Comparison of ENCODE assay signal across 2 cellular contexts in the genomic region with DNA sequence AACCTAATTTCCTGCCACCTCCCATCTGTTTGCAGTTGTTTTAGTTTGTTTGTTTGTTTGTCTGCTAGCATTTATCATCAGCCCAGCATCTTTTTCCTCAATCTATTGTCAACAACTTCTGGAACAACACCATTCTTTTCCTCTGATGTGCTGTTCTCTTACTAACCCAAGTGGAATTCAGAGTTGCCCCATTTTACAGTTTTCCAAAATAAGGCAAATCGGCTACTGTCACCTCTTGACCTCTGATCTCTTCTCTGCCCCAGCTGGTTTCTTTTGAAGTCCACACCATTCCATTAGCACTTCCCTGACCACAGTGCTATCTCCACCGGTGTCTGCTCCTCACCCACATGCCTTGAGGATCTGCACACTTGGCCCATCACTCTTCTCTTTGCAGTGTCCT.
TF ChIP-seq lines count a peak whose summit lies in the region.

No MANE protein-coding gene starts in this region.

TF ChIP-seq in H1, 55 proteins besides CTCF, POLR2A, EP300 and RAD21:
- TF ChIP-seq, protein P1, sequence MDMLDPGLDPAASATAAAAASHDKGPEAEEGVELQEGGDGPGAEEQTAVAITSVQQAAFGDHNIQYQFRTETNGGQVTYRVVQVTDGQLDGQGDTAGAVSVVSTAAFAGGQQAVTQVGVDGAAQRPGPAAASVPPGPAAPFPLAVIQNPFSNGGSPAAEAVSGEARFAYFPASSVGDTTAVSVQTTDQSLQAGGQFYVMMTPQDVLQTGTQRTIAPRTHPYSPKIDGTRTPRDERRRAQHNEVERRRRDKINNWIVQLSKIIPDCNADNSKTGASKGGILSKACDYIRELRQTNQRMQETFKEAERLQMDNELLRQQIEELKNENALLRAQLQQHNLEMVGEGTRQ (IDR thresholded peaks at IDR 0.05; ENCODE audit: low read length) = no peak
- TF ChIP-seq SP4 (IDR thresholded peaks at IDR 0.05; ENCODE audit: low read length) (no peak), NANOG (IDR thresholded peaks at IDR 0.05; ENCODE audit: insufficient read depth, low read depth, low read length, poor library complexity, severe bottlenecking) (no peak), CHD7 (IDR thresholded peaks at IDR 0.05; ENCODE audit: insufficient replicate concordance, low read length) (no peak), ZNF274 (IDR thresholded peaks at IDR 0.05; ENCODE audit: borderline replicate concordance, extremely low read depth, low read length) (no peak), SAP30 (IDR thresholded peaks at IDR 0.05; ENCODE audit: insufficient read depth, insufficient replicate concordance, low read length) (no peak), JUN (IDR thresholded peaks at IDR 0.05; ENCODE audit: low read depth, low read length) (no peak), POU5F1 (IDR thresholded peaks at IDR 0.05; ENCODE audit: low read depth, low read length) (no peak), CHD1 (IDR thresholded peaks at IDR 0.05; ENCODE audit: low read depth, low read length) (no peak), JUND (IDR thresholded peaks at IDR 0.05; ENCODE audit: low read length) (no peak), CBX5 (IDR thresholded peaks at IDR 0.05; ENCODE audit: low read depth, low read length) (no peak)

TF ChIP-seq in HEK293T, 16 proteins besides CTCF, POLR2A, EP300 and RAD21 (continued from another document):
- TF ChIP-seq ARNT (IDR thresholded peaks at IDR 0.05) (no peak), NFRKB (IDR thresholded peaks at IDR 0.05) (no peak), LEF1 (IDR thresholded peaks at IDR 0.05; ENCODE audit: borderline replicate concordance) (no peak), ELF4 (IDR thresholded peaks at IDR 0.05) (no peak), HDGF (IDR thresholded peaks at IDR 0.05; ENCODE audit: borderline replicate concordance) (no peak), SP1 (IDR thresholded peaks at IDR 0.05) (no peak), CTBP1 (IDR thresholded peaks at IDR 0.05; ENCODE audit: borderline replicate concordance) (no peak), FOXA1 (IDR thresholded peaks at IDR 0.05) (no peak)
TF ChIP-seq in HEK293T: peak in this region for 0.
